Comparison of ENCODE assay signal across 15 cellular contexts in genomic region chr13:46166221-46166584, GRCh38. TPM values are rescaled to one million over a fixed set of nuclear protein-coding genes. Genes with fewer than 3 reads are reported as not detected.
DNase-seq lines count a peak whose midpoint lies in the region; ATAC-seq and TF ChIP-seq lines count a peak whose summit lies in the region.
"Had no signal": no experiment of that assay in that cellular context is flagged by ENCODE, and none has a peak within 500 bp of the region (broad histone marks: within the 10 kb centered on the region; RNA-seq: fewer than 3 reads in every experiment).

No MANE protein-coding gene starts in this region.

- no peaks in the 10 kb centered on the region for H3K27me3 Mint-ChIP-seq in activated naive CD4-positive, alpha-beta T cell treated with anti-CD3 and anti-CD28 coated beads, Interleukin-2, amount 50 U/mL, for 24 hours
- peaks cover 10% of the 10 kb centered on the region for H3K27me3 Mint-ChIP-seq in osteocyte (ENCODE audit: unreplicated experiment)

- H3K4me3 ChIP-seq in OCI-LY7 (ENCODE audit: low read depth, low read length, poor library complexity, severe bottlenecking) (peak overlapping the region; percentile 38), dorsolateral prefrontal cortex (no peak overlapping the region)
- H3K4me3 ChIP-seq in effector memory CD4-positive, alpha-beta T cell (ENCODE audit: insufficient read depth, low read depth, low read length, poor library complexity, severe bottlenecking), result no peak overlapping the region
- H3K4me3 ChIP-seq: GM23338, PC-9, transverse colon had no signal

- H2AFZ ChIP-seq in OCI-LY7 (ENCODE audit: low read length), result no peak overlapping the region
- H2AFZ ChIP-seq: GM23338, PC-9 had no signal

- POLR2A ChIA-PET in OCI-LY7 (lab: Charles Lee), result interaction anchor here (2.6 to 4.5 kb wide), 2 partner anchors 10 to 13 kb away, joined by 18 to 30 read pairs; no protein-coding TSS in a partner anchor

- no peaks in the 10 kb centered on the region for H3K9me3 Mint-ChIP-seq in activated naive CD4-positive, alpha-beta T cell treated with anti-CD3 and anti-CD28 coated beads, Interleukin-2, amount 50 U/mL, for 24 hours
- no peaks in the 10 kb centered on the region for H3K9me3 Mint-ChIP-seq in osteocyte (ENCODE audit: unreplicated experiment)

- peaks cover 84% of the 10 kb centered on the region for H3K4me1 Mint-ChIP-seq in activated naive CD4-positive, alpha-beta T cell treated with anti-CD3 and anti-CD28 coated beads, Interleukin-2, amount 50 U/mL, for 24 hours
- H3K4me1 Mint-ChIP-seq in osteocyte (ENCODE audit: unreplicated experiment), result peaks cover 8% of the 10 kb centered on the region

- peaks cover 16% of the 10 kb centered on the region for H3K36me3 Mint-ChIP-seq in activated naive CD4-positive, alpha-beta T cell treated with anti-CD3 and anti-CD28 coated beads, Interleukin-2, amount 50 U/mL, for 24 hours
- H3K36me3 Mint-ChIP-seq in osteocyte (ENCODE audit: unreplicated experiment), result no peaks in the 10 kb centered on the region

- H3K27me3 ChIP-seq in effector memory CD4-positive, alpha-beta T cell (replicated peaks; ENCODE audit: control insufficient read depth, insufficient read depth, low read length, poor library complexity, severe bottlenecking), result no peaks in the 10 kb centered on the region
- peaks cover 0 to 12% (median 0%) of the 10 kb centered on the region in 45 donors for H3K27me3 ChIP-seq in dorsolateral prefrontal cortex
- H3K27me3 ChIP-seq: transverse colon had no signal

- intact Hi-C loops in OCI-LY7 (cut with micrococcal nuclease; ENCODE audit: unreplicated experiment), result loop anchor here (2.0 kb wide), 1 partner anchor 15 kb away; no protein-coding TSS in a partner anchor
- intact Hi-C loops in dorsolateral prefrontal cortex (cut with DNase I), result no loop called here

- peaks cover 83% of the 10 kb centered on the region for H3K36me3 ChIP-seq in OCI-LY7 (ENCODE audit: insufficient read depth, low read length)
- H3K36me3 ChIP-seq in effector memory CD4-positive, alpha-beta T cell (ENCODE audit: control insufficient read depth, insufficient read depth, low read length), result no peaks in the 10 kb centered on the region
- H3K36me3 ChIP-seq: transverse colon had no signal

- H4K20me1 ChIP-seq in OCI-LY7 (ENCODE audit: insufficient read depth, low read length), result peaks cover 61% of the 10 kb centered on the region

- no peak for DNase-seq in activated naive CD4-positive, alpha-beta T cell treated with Interleukin-2 at 50 U/mL for 16 hours
- DNase-seq in OCI-LY7 (ENCODE audit: low spot score) (no peak), dorsolateral prefrontal cortex (no peak), osteocyte (ENCODE audit: extremely low spot score, unreplicated experiment) (no peak), LoVo (ENCODE audit: low spot score) (no peak)
- DNase-seq in effector memory CD4-positive, alpha-beta T cell, result no peak
- DNase-seq: DND-41, left cardiac atrium, NCI-H1436 treated with DMSO at 0.1 percent for 48 hours, NCI-H510A, PC-9, transverse colon had no signal

- no peaks in the 10 kb centered on the region for H3K9me2 ChIP-seq in OCI-LY7 (ENCODE audit: insufficient read depth, low read length)

- no peak for TF ChIP-seq CTCF in OCI-LY7 (conservative IDR thresholded peaks at IDR 0.05; ENCODE audit: low read length)
- TF ChIP-seq CTCF in dorsolateral prefrontal cortex (IDR thresholded peaks at IDR 0.05 in 54 of 56, conservative IDR thresholded peaks at IDR 0.05 in 2 of 56; ENCODE audit: low read depth in 1 of 56, partially characterized antibody in 56 of 56), result no peak
- no peak for TF ChIP-seq CTCF in osteocyte (IDR thresholded peaks at IDR 0.05)

- peaks cover 91% of the 10 kb centered on the region for H3K79me2 ChIP-seq in OCI-LY7 (ENCODE audit: insufficient read depth, low read depth, low read length)

- H3K9me3 ChIP-seq in OCI-LY7 (ENCODE audit: low read length), result peaks cover 13% of the 10 kb centered on the region; the same call in 1 of the 2 replicates
- H3K9me3 ChIP-seq in effector memory CD4-positive, alpha-beta T cell (ENCODE audit: control insufficient read depth, low read length), result no peaks in the 10 kb centered on the region
- H3K9me3 ChIP-seq: transverse colon had no signal

- no TSS peak for BruUV-seq in OCI-LY7 (replicated peaks; lab: Mats Ljungman, UMichigan)

- peak overlapping the region; percentile 85 for H3K4me3 Mint-ChIP-seq in activated naive CD4-positive, alpha-beta T cell treated with anti-CD3 and anti-CD28 coated beads, Interleukin-2, amount 50 U/mL, for 24 hours
- H3K4me3 Mint-ChIP-seq in osteocyte (ENCODE audit: unreplicated experiment), result no peak overlapping the region
- H3K4me3 Mint-ChIP-seq: GM23338 had no signal

- CTCF ChIA-PET in OCI-LY7 (lab: Charles Lee; ENCODE audit: unreplicated experiment), result no interaction called here

- H3K4me2 ChIP-seq in OCI-LY7 (ENCODE audit: low read length), result peak overlapping the region; percentile 89
- H3K4me2 ChIP-seq: GM23338, PC-9 had no signal

- no peak for ATAC-seq in HG02798 (IDR thresholded peaks at IDR 0.05; ENCODE audit: poor library complexity, unreplicated experiment)
- ATAC-seq: left cardiac atrium had no signal

- H3K4me1 ChIP-seq in OCI-LY7 (ENCODE audit: insufficient read depth, low read length, poor library complexity, severe bottlenecking), result peaks cover 77% of the 10 kb centered on the region
- peaks cover 68% of the 10 kb centered on the region for H3K4me1 ChIP-seq in effector memory CD4-positive, alpha-beta T cell (ENCODE audit: control insufficient read depth, insufficient read depth, low read length, poor library complexity, severe bottlenecking)

- peak overlapping the region; percentile 98 for H3K27ac Mint-ChIP-seq in activated naive CD4-positive, alpha-beta T cell treated with anti-CD3 and anti-CD28 coated beads, Interleukin-2, amount 50 U/mL, for 24 hours
- H3K27ac Mint-ChIP-seq in osteocyte (ENCODE audit: unreplicated experiment), result no peak overlapping the region
- H3K27ac Mint-ChIP-seq: GM23338 had no signal

- H3K27ac ChIP-seq in OCI-LY7 (ENCODE audit: low read depth, low read length, poor library complexity, severe bottlenecking) (peak overlapping the region; percentile 56), dorsolateral prefrontal cortex (no peak overlapping the region)
- peak overlapping the region; percentile 77 for H3K27ac ChIP-seq in effector memory CD4-positive, alpha-beta T cell (ENCODE audit: insufficient read depth, low read length, poor library complexity, severe bottlenecking)
- H3K27ac ChIP-seq: PC-9, transverse colon had no signal

RNA-seq across cellular contexts. Expression of gene LCP1, which starts 15.8 kb away (rescaled TPM):
- 292 and 319 TPM in 2 replicates for total RNA-seq in OCI-LY7 (2014; rRNA removed; shearing (Covaris generic))
- total RNA-seq in OCI-LY7 (2022) (546 and 565 TPM in 2 replicates), dorsolateral prefrontal cortex (10 to 100 TPM in 71 of 120 experiments, 1 to 10 TPM in 49; 2.5 to 60.2 (median 11.3) TPM), osteocyte (0.08 TPM in 1 of 2 replicates, not detected in the other)

RNA-seq across cellular contexts. Expression of gene LRRC63, which starts 45.5 kb away (rescaled TPM):
- total RNA-seq in OCI-LY7 (2014; rRNA removed; shearing (Covaris generic)), result not detected in 2 replicates
- total RNA-seq in OCI-LY7 (2022) (not detected in 2 replicates), dorsolateral prefrontal cortex (10 to 100 TPM in 2 of 120 experiments, 1 to 10 TPM in 101, under 1 TPM in 17; 0.32 to 11.2 (median 2.6) TPM), osteocyte (not detected in 2 replicates)
- total RNA-seq: GM23338, PC-9 had no signal

Comparison
In these comparisons a context has a peak if more than half of its experiments do, and no peak if none do; other contexts are left out.
1. H3K27ac ChIP-seq: peak in OCI-LY7 (single experiment) and effector memory CD4-positive, alpha-beta T cell (single experiment); none in dorsolateral prefrontal cortex (0 of 59).
2. RNA of gene LCP1, which starts 15.8 kb away (total RNA-seq): 292 to 565 TPM in OCI-LY7; 2.5 to 60.2 TPM in dorsolateral prefrontal cortex and 0.08 TPM in osteocyte; every median in the first group is over 4 times any median in the second.